8 cellular contexts compared by ENCODE assay signal in the genomic region with DNA sequence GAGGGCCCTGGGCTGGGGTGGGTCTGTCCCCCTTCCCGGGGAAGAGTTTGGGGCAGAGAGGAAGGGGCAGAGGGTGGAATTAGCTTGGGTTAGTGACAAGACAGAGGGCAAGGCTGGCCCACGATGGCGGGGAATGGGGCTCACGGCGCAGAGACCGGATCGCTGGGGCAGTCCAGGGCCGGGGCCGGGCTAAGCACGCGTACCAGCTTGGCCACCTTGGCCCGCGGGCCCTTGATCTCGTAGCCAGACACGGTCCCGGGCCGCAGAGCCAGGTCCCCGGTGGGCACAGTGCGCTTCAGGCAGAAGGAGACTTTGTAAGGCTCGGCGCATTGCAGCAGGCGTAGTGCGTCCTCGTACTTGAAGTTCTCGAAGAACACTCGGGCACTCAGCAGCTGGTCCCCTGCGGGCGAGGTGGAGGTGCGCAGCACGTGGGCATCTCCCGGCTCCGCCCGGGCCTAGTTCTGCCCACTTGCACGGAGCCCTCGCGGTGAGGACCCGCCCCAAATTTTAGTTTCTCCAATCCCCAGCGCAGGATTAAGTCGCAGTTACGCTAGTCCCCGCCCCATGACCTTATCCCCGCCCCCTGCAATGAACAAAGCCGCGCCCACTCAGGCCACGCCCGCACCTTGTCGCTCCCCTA. TPM values are rescaled to one million over a fixed set of nuclear protein-coding genes. Genes with fewer than 3 reads are reported as not detected.
DNase-seq lines count a peak whose midpoint lies in the region; ATAC-seq and TF ChIP-seq lines count a peak whose summit lies in the region.

No MANE protein-coding gene starts in this region.

- no peak overlapping the region for H3K4me3 Mint-ChIP-seq in progenitor cell of endocrine pancreas (ENCODE audit: low read depth)

- peak; percentile 83 for ATAC-seq in foreskin keratinocyte
- ATAC-seq in HG02588 (IDR thresholded peaks at IDR 0.05; ENCODE audit: unreplicated experiment) = no peak
- ATAC-seq in GM19324 (IDR thresholded peaks at IDR 0.05; ENCODE audit: low FRiP score, unreplicated experiment) = no peak

- no peaks in the 10 kb centered on the region for H3K36me3 Mint-ChIP-seq in progenitor cell of endocrine pancreas (ENCODE audit: insufficient read depth)

- H3K27me3 Mint-ChIP-seq in progenitor cell of endocrine pancreas = peaks cover 43% of the 10 kb centered on the region

- no peak overlapping the region for H3K27ac ChIP-seq in foreskin keratinocyte

- peaks cover 3% of the 10 kb centered on the region for H3K4me1 Mint-ChIP-seq in progenitor cell of endocrine pancreas (ENCODE audit: low read depth)

- H3K27me3 ChIP-seq in foreskin keratinocyte = no peaks in the 10 kb centered on the region

- DNase-seq in NCI-H1417 (lab: John Stamatoyannopoulos, UW) (peak; percentile 71 to 90 (median 83)), foreskin keratinocyte (peak; percentile 37 to 68), HuH-7.5 (ENCODE audit: low spot score) (no peak), progenitor cell of endocrine pancreas (ENCODE audit: low spot score, unreplicated experiment) (no peak)
- peak; percentile 71 for DNase-seq in activated CD8-positive, alpha-beta memory T cell treated with anti-CD3 and anti-CD28 coated beads for 24 hours
- DNase-seq in stimulated activated CD4-positive, alpha-beta T cell treated with anti-CD3 and anti-CD28 coated beads, Interleukin-4, amount 100 ng/mL, for 1 hour = peak; percentile 72

- no peak for TF ChIP-seq CTCF in foreskin keratinocyte (conservative IDR thresholded peaks at IDR 0.05)
- no peak for TF ChIP-seq CTCF in progenitor cell of endocrine pancreas (IDR thresholded peaks at IDR 0.05; ENCODE audit: unreplicated experiment)

- H3K9me3 Mint-ChIP-seq in progenitor cell of endocrine pancreas (ENCODE audit: low read depth) = no peaks in the 10 kb centered on the region

- H3K4me1 ChIP-seq in foreskin keratinocyte = no peaks in the 10 kb centered on the region

- H3K27ac Mint-ChIP-seq in progenitor cell of endocrine pancreas = no peak overlapping the region

RNA-seq across cellular contexts. Expression of gene HIPK4, which starts 8.6 kb away (rescaled TPM):
- total RNA-seq in foreskin keratinocyte = 0.07 and 0.10 TPM in 2 replicates
- 0.09 and 0.11 TPM in 2 replicates for polyA plus RNA-seq in foreskin keratinocyte
- total RNA-seq in progenitor cell of endocrine pancreas = 0.11 TPM in 1 of 2 replicates, not detected in the other

RNA-seq across cellular contexts. Expression of gene PRX, which starts 14.6 kb away (rescaled TPM):
- total RNA-seq in foreskin keratinocyte (0.95 TPM in 2 replicates), progenitor cell of endocrine pancreas (0.96 and 1.2 TPM in 2 replicates)
- 0.53 and 0.77 TPM in 2 replicates for polyA plus RNA-seq in foreskin keratinocyte

RNA-seq across cellular contexts. Expression of gene SERTAD1, which starts 27.3 kb away (rescaled TPM):
- total RNA-seq in foreskin keratinocyte = 12.4 and 14.3 TPM in 2 replicates
- polyA plus RNA-seq in foreskin keratinocyte = 15.6 and 19.8 TPM in 2 replicates
- total RNA-seq in progenitor cell of endocrine pancreas = 4.1 and 4.4 TPM in 2 replicates

RNA-seq across cellular contexts. Expression of gene SERTAD3, which starts 45.6 kb away (rescaled TPM):
- total RNA-seq in foreskin keratinocyte = 23.3 and 29.6 TPM in 2 replicates
- polyA plus RNA-seq in foreskin keratinocyte = 22.3 and 24.1 TPM in 2 replicates
- total RNA-seq in progenitor cell of endocrine pancreas = 26.5 and 27.5 TPM in 2 replicates

RNA-seq across cellular contexts. Expression of gene PLD3, which starts 50.0 kb away (rescaled TPM):
- total RNA-seq in foreskin keratinocyte (106 and 130 TPM in 2 replicates), progenitor cell of endocrine pancreas (349 and 353 TPM in 2 replicates)
- polyA plus RNA-seq in foreskin keratinocyte = 105 and 128 TPM in 2 replicates

Comparison
In these comparisons a context has a peak if more than half of its experiments do, and no peak if none do; other contexts are left out.
1. DNase-seq: peak in NCI-H1417 (3 of 3), activated CD8-positive, alpha-beta memory T cell treated with anti-CD3 and anti-CD28 coated beads for 24 hours (single experiment), foreskin keratinocyte (2 of 2) and stimulated activated CD4-positive, alpha-beta T cell treated with anti-CD3 and anti-CD28 coated beads, Interleukin-4, amount 100 ng/mL, for 1 hour (single experiment); none in HuH-7.5 (single experiment) and progenitor cell of endocrine pancreas (single experiment).